Comparison of ENCODE assay signal across 12 cellular contexts in the genomic region with DNA sequence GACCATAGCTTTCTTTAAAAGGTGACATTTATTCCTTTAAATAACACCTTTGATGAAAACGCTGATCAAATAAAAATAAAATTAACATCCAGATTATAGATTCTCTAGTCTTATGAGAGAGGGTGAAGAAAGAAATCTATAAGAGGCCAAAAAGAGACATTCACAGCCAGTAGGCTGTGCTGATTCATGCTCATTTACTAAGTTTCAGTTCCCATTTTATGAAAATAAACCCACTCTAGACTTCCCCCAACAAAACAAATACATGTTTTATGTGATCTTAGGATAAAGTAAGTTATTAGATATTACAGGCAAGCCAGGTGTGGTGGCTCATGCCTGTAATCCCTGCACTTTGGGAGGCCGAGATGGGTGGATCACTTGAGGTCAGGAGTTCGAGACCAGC. TPM values are rescaled to one million over a fixed set of nuclear protein-coding genes. Genes with fewer than 3 reads are reported as not detected.
A peak's percentile ranks its signal among the peaks of the same experiment; 100 is the strongest.
DNase-seq lines count a peak whose midpoint lies in the region; ATAC-seq and TF ChIP-seq lines count a peak whose summit lies in the region.
"Had no signal": no experiment of that assay in that cellular context is flagged by ENCODE, and none has a peak within 500 bp of the region (broad histone marks: within the 10 kb centered on the region; RNA-seq: fewer than 3 reads in every experiment).

No MANE protein-coding gene starts in this region.

- ATAC-seq in GM18873 (IDR thresholded peaks at IDR 0.05; ENCODE audit: low FRiP score, unreplicated experiment) (peak; percentile 51), GM21786 (IDR thresholded peaks at IDR 0.05; ENCODE audit: unreplicated experiment) (peak; percentile 91), HG03442 (IDR thresholded peaks at IDR 0.05; ENCODE audit: unreplicated experiment) (peak; percentile 89), GM19455 (IDR thresholded peaks at IDR 0.05; ENCODE audit: unreplicated experiment) (no peak)
- ATAC-seq: CD8-positive, alpha-beta T cell had no signal

- no peak overlapping the region for H3K4me3 ChIP-seq in WERI-Rb-1 (ENCODE audit: low read depth, low read length)

- peak overlapping the region; percentile 57; the same call in 1 of the 2 replicates for H3K27ac ChIP-seq in WERI-Rb-1

- H3K27me3 ChIP-seq in WERI-Rb-1 (ENCODE audit: insufficient read depth, low read depth, severe bottlenecking) = no peaks in the 10 kb centered on the region

- TF ChIP-seq CTCF in WERI-Rb-1 (IDR thresholded peaks at IDR 0.05; ENCODE audit: low read depth, low read length) = no peak

- DNase-seq in WERI-Rb-1 = no peak
- no peak for DNase-seq in NCI-H2227 treated with DMSO at 0.1 percent for 48 hours (lab: John Stamatoyannopoulos, UW)
- no peak for DNase-seq in NK-92 treated with Interleukin-12 subunit alpha and Interleukin-12 subunit beta, amount 100 ng/mL, for 24 hours (lab: John Stamatoyannopoulos, UW)
- DNase-seq in mesenteric fat pad (ENCODE audit: low spot score) = no peak
- DNase-seq: CD8-positive, alpha-beta T cell; NCI-H1694; stimulated activated CD4-positive, alpha-beta T cell treated with anti-CD3 and anti-CD28 coated beads, Interleukin-4, amount 100 ng/mL, for 4 hours had no signal

- no peaks in the 10 kb centered on the region for H3K9me3 ChIP-seq in WERI-Rb-1 (ENCODE audit: severe bottlenecking)

- peaks cover 24% of the 10 kb centered on the region for H3K36me3 ChIP-seq in WERI-Rb-1

RNA-seq across cellular contexts. Expression of a gene that starts 21.1 kb away (rescaled TPM):
- total RNA-seq in mesenteric fat pad = 1.9 TPM
- total RNA-seq: activated CD8-positive, alpha-beta memory T cell treated with anti-CD3 and anti-CD28 coated beads for 36 hours; CD8-positive, alpha-beta T cell had no signal
